In the genomic region with DNA sequence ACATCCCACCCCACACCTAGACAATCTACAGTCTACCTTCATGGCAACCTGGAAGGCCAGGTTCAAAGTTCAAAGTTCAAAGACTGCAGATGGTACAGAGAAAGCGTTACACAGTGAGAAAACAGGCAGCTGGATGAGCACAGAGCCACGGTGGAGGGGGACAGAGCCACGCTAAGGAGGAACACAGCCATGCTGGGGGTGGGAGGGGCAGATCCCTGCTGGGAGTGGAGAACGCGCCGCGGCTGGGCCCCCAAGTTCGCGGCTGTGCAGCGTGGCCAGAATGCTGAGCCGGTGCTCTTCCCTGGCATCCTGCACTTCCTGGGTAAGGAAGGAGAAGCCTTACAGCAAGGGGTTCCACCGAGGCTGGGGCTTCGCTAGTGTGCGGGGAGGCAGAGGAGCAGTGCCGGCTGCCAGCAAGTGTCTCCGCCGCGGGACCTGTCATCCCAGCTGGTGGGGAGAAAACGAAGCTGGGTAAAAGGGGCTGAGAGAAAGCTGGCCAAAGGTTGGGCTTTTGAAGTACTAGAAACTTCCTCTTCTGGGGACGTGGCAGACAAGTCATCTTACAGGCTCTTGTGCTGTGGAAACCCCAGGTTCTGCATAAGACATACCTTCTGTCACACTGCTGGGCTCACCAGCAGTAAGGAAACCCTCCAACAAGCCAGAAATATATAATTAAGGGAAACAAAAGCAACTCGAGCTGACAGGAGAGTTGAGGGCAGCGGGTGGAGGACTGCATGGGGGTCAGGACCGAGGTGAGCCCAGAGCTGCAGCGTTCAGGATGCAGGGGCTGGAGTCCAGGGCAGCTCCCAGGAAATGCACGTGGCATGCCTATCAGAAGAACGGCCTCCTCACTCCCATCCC, we compare ENCODE assay signal across 9 cellular contexts.
DNase-seq lines count a peak whose midpoint lies in the region; ATAC-seq lines count a peak whose summit lies in the region.
"Had no signal": no experiment of that assay in that cellular context is flagged by ENCODE, and none has a peak within 500 bp of the region (broad histone marks: within the 10 kb centered on the region; RNA-seq: fewer than 3 reads in every experiment).

No MANE protein-coding gene starts in this region.

- H4K8ac ChIP-seq in mesenchymal stem cell (ENCODE audit: low read length) = peak overlapping the region; percentile 91

- H3K27me3 ChIP-seq in mesenchymal stem cell (ENCODE audit: control insufficient read depth in 1 of 2, insufficient read depth in 1 of 2, low read length in 2 of 2) = no peaks in the 10 kb centered on the region

- ATAC-seq in activated naive CD8-positive, alpha-beta T cell treated with anti-CD3 and anti-CD28 coated beads, Interleukin-2, amount 10 ng/mL, durations not matched to agents 7 days and 5 days (ENCODE audit: low read depth) = peak; percentile 46
- ATAC-seq in GM19395 (IDR thresholded peaks at IDR 0.05; ENCODE audit: unreplicated experiment) (no peak), HG03175 (IDR thresholded peaks at IDR 0.05; ENCODE audit: unreplicated experiment) (no peak)

- peak overlapping the region in 1 of 2 experiments; percentile 47 for H3K4me3 ChIP-seq in mesenchymal stem cell (ENCODE audit: insufficient read depth in 1 of 2, low read depth in 1 of 2, low read length in 2 of 2)

- H2BK12ac ChIP-seq in mesenchymal stem cell (ENCODE audit: low read length in 2 of 2) = peak overlapping the region in 1 of 2 experiments; percentile 95

- H4K91ac ChIP-seq in mesenchymal stem cell (ENCODE audit: low read length) = peak overlapping the region; percentile 80

- peak overlapping the region; percentile 42 for H2BK120ac ChIP-seq in mesenchymal stem cell (ENCODE audit: low read depth, low read length)

- peak overlapping the region in 1 of 2 experiments; percentile 37 for H3K23ac ChIP-seq in mesenchymal stem cell (ENCODE audit: low read length in 2 of 2)

- no peaks in the 10 kb centered on the region for H3K27me3 Mint-ChIP-seq in activated naive CD8-positive, alpha-beta T cell treated with anti-CD3 and anti-CD28 coated beads, Interleukin-2, amount 10 ng/mL, durations not matched to agents 7 days and 5 days

- peak in 4 of 6 experiments; percentile 18 to 64 (median 22) for DNase-seq in stimulated activated naive CD4-positive, alpha-beta T cell (lab: John Stamatoyannopoulos, UW)
- no peak for DNase-seq in stimulated activated naive CD4-positive, alpha-beta T cell treated with Interleukin-2 at 50 U/mL for 16 hours (lab: John Stamatoyannopoulos, UW)
- peak; percentile 56 for DNase-seq in activated naive CD8-positive, alpha-beta T cell treated with anti-CD3 and anti-CD28 coated beads, Interleukin-2, amount 10 ng/mL, durations not matched to agents 7 days and 5 days
- peak; percentile 33 for DNase-seq in mesenchymal stem cell
- DNase-seq in OCI-M2 (lab: John Stamatoyannopoulos, UW; ENCODE audit: unreplicated experiment) = no peak
- no peak for DNase-seq in stimulated activated CD4-positive, alpha-beta T cell treated with anti-CD3 and anti-CD28 coated beads, Interleukin-12 subunit alpha, Interleukin-12 subunit beta, amount 100 ng/mL, for 4 hours
- DNase-seq: Calu3 had no signal

- H3K27ac Mint-ChIP-seq in activated naive CD8-positive, alpha-beta T cell treated with anti-CD3 and anti-CD28 coated beads, Interleukin-2, amount 10 ng/mL, durations not matched to agents 7 days and 5 days = peak overlapping the region; percentile 93

- peaks cover 14% of the 10 kb centered on the region for H3K4me1 ChIP-seq in mesenchymal stem cell (ENCODE audit: control insufficient read depth, insufficient read depth, low read depth, low read length)

- H2AFZ ChIP-seq in mesenchymal stem cell (ENCODE audit: low read depth, low read length) = no peak overlapping the region

- POLR2A ChIA-PET in activated naive CD8-positive, alpha-beta T cell treated with anti-CD3 and anti-CD28 coated beads, Interleukin-2, amount 10 ng/mL, durations not matched to agents 7 days and 5 days (lab: Charles Lee) = interaction anchor here (0.6 to 2.6 kb wide), 6 partner anchors 9 to 36 kb away, joined by 3 to 18 read pairs (median 10); no protein-coding TSS in a partner anchor

- H2AK5ac ChIP-seq in mesenchymal stem cell (ENCODE audit: low read length, severe bottlenecking) = no peak overlapping the region

- H3K9me3 ChIP-seq in mesenchymal stem cell (ENCODE audit: control insufficient read depth, low read length) = no peaks in the 10 kb centered on the region

- H3K14ac ChIP-seq in mesenchymal stem cell (ENCODE audit: low read length in 2 of 2) = peak overlapping the region in 1 of 2 experiments; percentile 96

- H3K4me2 ChIP-seq in mesenchymal stem cell (ENCODE audit: low read length, poor library complexity, severe bottlenecking) = no peak overlapping the region

- H3K4me3 Mint-ChIP-seq in activated naive CD8-positive, alpha-beta T cell treated with anti-CD3 and anti-CD28 coated beads, Interleukin-2, amount 10 ng/mL, durations not matched to agents 7 days and 5 days = peak overlapping the region; percentile 74

- peak overlapping the region; percentile 33 for H3K9ac ChIP-seq in mesenchymal stem cell (ENCODE audit: low read length)

- no peak overlapping the region for H3K27ac ChIP-seq in mesenchymal stem cell (ENCODE audit: low read length, poor library complexity, severe bottlenecking)

- peaks cover 44% of the 10 kb centered on the region for H3K79me1 ChIP-seq in mesenchymal stem cell (replicated peaks; ENCODE audit: low read length, poor library complexity, severe bottlenecking)

- H2BK5ac ChIP-seq in mesenchymal stem cell (ENCODE audit: low read depth, low read length, poor library complexity, severe bottlenecking) = no peak overlapping the region

- H3K18ac ChIP-seq in mesenchymal stem cell (ENCODE audit: low read depth in 1 of 2, low read length in 2 of 2) = peak overlapping the region in 1 of 2 experiments; percentile 86

- H3K4ac ChIP-seq in mesenchymal stem cell (ENCODE audit: low read depth in 1 of 2, low read length in 2 of 2) = peak overlapping the region in 1 of 2 experiments; percentile 56

- peaks cover 12% of the 10 kb centered on the region for H3K36me3 Mint-ChIP-seq in activated naive CD8-positive, alpha-beta T cell treated with anti-CD3 and anti-CD28 coated beads, Interleukin-2, amount 10 ng/mL, durations not matched to agents 7 days and 5 days

- 78% methylated on average over 26 of the region's 26 CpGs for WGBS in mesenchymal stem cell

- H2BK15ac ChIP-seq in mesenchymal stem cell (ENCODE audit: low read depth, poor library complexity, severe bottlenecking) = no peak overlapping the region

- H3K9me3 Mint-ChIP-seq in activated naive CD8-positive, alpha-beta T cell treated with anti-CD3 and anti-CD28 coated beads, Interleukin-2, amount 10 ng/mL, durations not matched to agents 7 days and 5 days = no peaks in the 10 kb centered on the region

- H3K36me3 ChIP-seq in mesenchymal stem cell (ENCODE audit: control insufficient read depth in 1 of 2, insufficient read depth in 2 of 2, low read depth in 1 of 2, low read length in 2 of 2) = peaks cover 3 to 14% of the 10 kb centered on the region in 2 experiments

- H3K4me1 Mint-ChIP-seq in activated naive CD8-positive, alpha-beta T cell treated with anti-CD3 and anti-CD28 coated beads, Interleukin-2, amount 10 ng/mL, durations not matched to agents 7 days and 5 days = peaks cover 51% of the 10 kb centered on the region

Comparison
In these comparisons a context has a peak if more than half of its experiments do, and no peak if none do; other contexts are left out.
1. DNase-seq: peak in stimulated activated naive CD4-positive, alpha-beta T cell (4 of 6), activated naive CD8-positive, alpha-beta T cell treated with anti-CD3 and anti-CD28 coated beads, Interleukin-2, amount 10 ng/mL, durations not matched to agents 7 days and 5 days (single experiment) and mesenchymal stem cell (single experiment); none in stimulated activated naive CD4-positive, alpha-beta T cell treated with Interleukin-2 at 50 U/mL for 16 hours (single experiment), OCI-M2 (single experiment) and stimulated activated CD4-positive, alpha-beta T cell treated with anti-CD3 and anti-CD28 coated beads, Interleukin-12 subunit alpha, Interleukin-12 subunit beta, amount 100 ng/mL, for 4 hours (single experiment).